ENCODE assay signal across 8 cellular contexts in the genomic region with DNA sequence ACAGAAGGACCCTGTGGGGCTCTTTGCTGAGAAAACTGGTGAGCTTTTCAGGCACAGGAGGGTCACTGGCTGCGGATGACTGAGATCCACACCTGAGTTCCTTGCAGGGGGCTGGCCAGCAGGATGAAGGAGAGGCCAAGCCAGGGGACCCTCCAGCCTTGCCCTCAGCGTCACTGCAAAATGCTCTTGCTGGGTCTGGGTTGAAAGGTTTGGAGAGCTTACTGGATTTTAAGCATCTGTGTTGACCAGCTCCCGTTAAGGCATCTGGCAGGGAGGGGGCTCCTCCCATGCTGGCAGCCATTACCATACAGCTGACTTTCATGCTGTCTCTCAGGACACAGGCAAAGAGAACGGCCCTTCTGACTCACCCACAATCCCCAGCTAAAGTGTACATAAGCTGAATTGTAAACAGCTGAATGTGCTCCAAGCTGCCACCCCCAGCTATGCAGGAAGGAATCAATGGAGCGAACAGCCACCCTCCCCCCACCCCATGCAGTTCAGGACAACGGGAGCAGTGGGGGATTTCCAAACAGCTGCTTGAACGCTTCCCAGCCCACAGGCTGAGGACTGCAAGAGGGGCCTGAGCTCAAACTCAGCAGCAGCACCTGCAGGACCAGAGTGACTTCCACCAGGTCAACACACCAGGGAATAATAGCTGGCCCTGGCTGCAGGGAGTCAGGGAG. TPM values are rescaled to one million over a fixed set of nuclear protein-coding genes. Genes with fewer than 3 reads are reported as not detected.
DNase-seq lines count a peak whose midpoint lies in the region; ATAC-seq and TF ChIP-seq lines count a peak whose summit lies in the region.

No MANE protein-coding gene starts in this region.

- peaks cover 64% of the 10 kb centered on the region for H3K36me3 ChIP-seq in PC-3 (ENCODE audit: low read depth, low read length)
- peaks cover 0 to 3% of the 10 kb centered on the region in 2 donors for H3K36me3 ChIP-seq in mucosa of rectum (ENCODE audit: control insufficient read depth in 2 of 2, insufficient read depth in 2 of 2, low read length in 2 of 2)
- no peaks in the 10 kb centered on the region for H3K36me3 ChIP-seq in MM.1S (replicated peaks; ENCODE audit: insufficient read depth, low read length)

- no TSS peak for BruUV-seq in PC-3 (replicated peaks; lab: Mats Ljungman, UMichigan)

- POLR2A ChIA-PET in PC-3 (lab: Charles Lee; ENCODE audit: unreplicated experiment) = interaction anchor here (0.6 to 0.7 kb wide), 4 partner anchors 21 to 87 kb away, joined by 3 to 9 read pairs (median 4); no protein-coding TSS in a partner anchor

- H3K9me3 Mint-ChIP-seq in stimulated activated memory B cell treated with anti-CD40 and anti-IgM and Interleukin-4, amounts not matched to agents 10 μg/mL and 1 μg/mL and 100 μg/mL, for 72 hours = no peaks in the 10 kb centered on the region
- H3K9me3 Mint-ChIP-seq in T-helper 2 cell treated with Interferon-gamma antibody and Interleukin-4, amounts not matched to agents 5 μg/mL and 100 μg/mL, for 36 hours = no peaks in the 10 kb centered on the region

- H3K9me3 ChIP-seq in PC-3 (ENCODE audit: low read length) (no peaks in the 10 kb centered on the region), mucosa of rectum (ENCODE audit: control insufficient read depth in 2 of 2, low read length in 2 of 2) (no peaks in the 10 kb centered on the region), MM.1S (replicated peaks; ENCODE audit: insufficient read depth, low read length) (no peaks in the 10 kb centered on the region)

- H3K27me3 Mint-ChIP-seq in stimulated activated memory B cell treated with anti-CD40 and anti-IgM and Interleukin-4, amounts not matched to agents 10 μg/mL and 1 μg/mL and 100 μg/mL, for 72 hours = no peaks in the 10 kb centered on the region
- no peaks in the 10 kb centered on the region for H3K27me3 Mint-ChIP-seq in T-helper 2 cell treated with Interferon-gamma antibody and Interleukin-4, amounts not matched to agents 5 μg/mL and 100 μg/mL, for 36 hours (ENCODE audit: low read depth)

- ATAC-seq in PC-3 = peak; percentile 69
- ATAC-seq in stimulated activated memory B cell treated with anti-CD40 and anti-IgM and Interleukin-4, amounts not matched to agents 10 μg/mL and 1 μg/mL and 100 μg/mL, for 72 hours = no peak

- no peak overlapping the region for H2AFZ ChIP-seq in PC-3 (ENCODE audit: low read length)
- no peak overlapping the region for H2AFZ ChIP-seq in MM.1S (ENCODE audit: low read length)

- TF ChIP-seq CTCF in PC-3 (conservative IDR thresholded peaks at IDR 0.05; ENCODE audit: low read depth, low read length) (no peak), epithelial cell of proximal tubule (conservative IDR thresholded peaks at IDR 0.05; ENCODE audit: low read depth, low read length) (peak; percentile 33), MM.1S (IDR thresholded peaks at IDR 0.05; ENCODE audit: low read length) (no peak)

- H3K9me2 ChIP-seq in PC-3 (replicated peaks; ENCODE audit: low read length) (no peaks in the 10 kb centered on the region), MM.1S (replicated peaks; ENCODE audit: insufficient read depth, low read length) (no peaks in the 10 kb centered on the region)

- H3K9ac ChIP-seq in PC-3 (ENCODE audit: low read length) (peak overlapping the region; percentile 42), mucosa of rectum (ENCODE audit: low read depth in 1 of 2, low read length in 2 of 2) (peak overlapping the region in 1 of 2 donors; percentile 44), MM.1S (ENCODE audit: low read length) (no peak overlapping the region)

- no peak overlapping the region for H3K27ac Mint-ChIP-seq in stimulated activated memory B cell treated with anti-CD40 and anti-IgM and Interleukin-4, amounts not matched to agents 10 μg/mL and 1 μg/mL and 100 μg/mL, for 72 hours
- no peak overlapping the region for H3K27ac Mint-ChIP-seq in T-helper 2 cell treated with Interferon-gamma antibody and Interleukin-4, amounts not matched to agents 5 μg/mL and 100 μg/mL, for 36 hours

- H3K4me2 ChIP-seq in PC-3 (ENCODE audit: low read length) (peak overlapping the region; percentile 71), MM.1S (ENCODE audit: low read depth, low read length) (no peak overlapping the region)

- H4K20me1 ChIP-seq in PC-3 (ENCODE audit: low read length) (peaks cover 71% of the 10 kb centered on the region), MM.1S (ENCODE audit: insufficient read depth, low read length) (0 out of 2 replicates have a peak, but pooled peaks cover 6% of the 10 kb centered on the region)

- peaks cover 85% of the 10 kb centered on the region for H3K4me1 ChIP-seq in PC-3 (ENCODE audit: insufficient read depth, low read length)
- H3K4me1 ChIP-seq in mucosa of rectum (ENCODE audit: control insufficient read depth in 2 of 2, insufficient read depth in 2 of 2, low read length in 2 of 2) = peaks cover 52 to 62% of the 10 kb centered on the region in 2 donors
- peaks cover 15% of the 10 kb centered on the region for H3K4me1 ChIP-seq in MM.1S (ENCODE audit: low read length)

- no peaks in the 10 kb centered on the region for H3F3A ChIP-seq in PC-3 (ENCODE audit: low read length, unreplicated experiment)
- no peaks in the 10 kb centered on the region for H3F3A ChIP-seq in MM.1S (ENCODE audit: insufficient read depth, low read length)

- CTCF ChIA-PET in PC-3 (lab: Charles Lee) = interaction anchor here (0.9 kb wide), 1 partner anchor 47 kb away, joined by 3 read pairs; no protein-coding TSS in a partner anchor

- H3K79me2 ChIP-seq in PC-3 (ENCODE audit: low read length) = peaks cover 100% of the 10 kb centered on the region
- H3K79me2 ChIP-seq in MM.1S (ENCODE audit: low read length) = peaks cover 61% of the 10 kb centered on the region

- peaks cover 39% of the 10 kb centered on the region for H3K4me1 Mint-ChIP-seq in stimulated activated memory B cell treated with anti-CD40 and anti-IgM and Interleukin-4, amounts not matched to agents 10 μg/mL and 1 μg/mL and 100 μg/mL, for 72 hours
- peaks cover 33% of the 10 kb centered on the region for H3K4me1 Mint-ChIP-seq in T-helper 2 cell treated with Interferon-gamma antibody and Interleukin-4, amounts not matched to agents 5 μg/mL and 100 μg/mL, for 36 hours (ENCODE audit: low read depth)

- DNase-seq in HT-29 (ENCODE audit: low spot score) = peak; percentile 84
- DNase-seq in PC-3 = peak; percentile 96
- peak; percentile 93 for DNase-seq in epithelial cell of proximal tubule (ENCODE audit: low read depth)
- no peak for DNase-seq in MM.1S
- no peak for DNase-seq in stimulated activated CD4-positive, alpha-beta T cell treated with anti-CD3 and anti-CD28 coated beads, Interleukin-15, amount 100 ng/mL, for 24 hours
- no peak for DNase-seq in T-helper 2 cell treated with Interferon-gamma antibody and Interleukin-4, amounts not matched to agents 5 μg/mL and 100 μg/mL, for 36 hours (ENCODE audit: low spot score)

- intact Hi-C loops in PC-3 (cut with micrococcal nuclease) = no loop called here

- H3K4me3 ChIP-seq in PC-3 (ENCODE audit: low read length) (peak overlapping the region; percentile 36), epithelial cell of proximal tubule (ENCODE audit: low read depth, low read length) (peak overlapping the region; percentile 38), mucosa of rectum (ENCODE audit: low read length in 2 of 2) (peak overlapping the region in 1 of 2 donors; percentile 19), MM.1S (ENCODE audit: low read length) (no peak overlapping the region)

- no peak overlapping the region for H3K4me3 Mint-ChIP-seq in stimulated activated memory B cell treated with anti-CD40 and anti-IgM and Interleukin-4, amounts not matched to agents 10 μg/mL and 1 μg/mL and 100 μg/mL, for 72 hours
- H3K4me3 Mint-ChIP-seq in T-helper 2 cell treated with Interferon-gamma antibody and Interleukin-4, amounts not matched to agents 5 μg/mL and 100 μg/mL, for 36 hours = no peak overlapping the region

- H3K36me3 Mint-ChIP-seq in stimulated activated memory B cell treated with anti-CD40 and anti-IgM and Interleukin-4, amounts not matched to agents 10 μg/mL and 1 μg/mL and 100 μg/mL, for 72 hours = peaks cover 13% of the 10 kb centered on the region
- H3K36me3 Mint-ChIP-seq in T-helper 2 cell treated with Interferon-gamma antibody and Interleukin-4, amounts not matched to agents 5 μg/mL and 100 μg/mL, for 36 hours (ENCODE audit: low read depth) = peaks cover 29% of the 10 kb centered on the region

- no peaks in the 10 kb centered on the region for H3K27me3 ChIP-seq in PC-3 (ENCODE audit: low read length)
- no peaks in the 10 kb centered on the region for H3K27me3 ChIP-seq in mucosa of rectum (ENCODE audit: control insufficient read depth in 2 of 2, insufficient read depth in 2 of 2, low read length in 2 of 2)
- H3K27me3 ChIP-seq in MM.1S (replicated peaks; ENCODE audit: insufficient read depth, low read length) = no peaks in the 10 kb centered on the region

- H3K27ac ChIP-seq in PC-3 (ENCODE audit: low read length) (peak overlapping the region; percentile 71), mucosa of rectum (ENCODE audit: low read depth in 2 of 2, low read length in 2 of 2) (peak overlapping the region; percentile 52 to 55), MM.1S (ENCODE audit: low read length) (no peak overlapping the region)

RNA-seq across cellular contexts. Expression of a gene that starts 21.3 kb away (rescaled TPM):
- 0.10 and 1.0 TPM in 2 replicates for total RNA-seq in HT-29 (2014; rRNA removed; shearing (Covaris generic))
- total RNA-seq in PC-3 (2014; rRNA removed) = 0.58 TPM in 1 of 2 replicates, not detected in the other
- total RNA-seq in epithelial cell of proximal tubule = not detected in 2 replicates

Comparison
In these comparisons a context has a peak if more than half of its experiments do, and no peak if none do; other contexts are left out.
1. DNase-seq: peak in HT-29 (single experiment), PC-3 (single experiment) and epithelial cell of proximal tubule (single experiment); none in MM.1S (single experiment), stimulated activated CD4-positive, alpha-beta T cell treated with anti-CD3 and anti-CD28 coated beads, Interleukin-15, amount 100 ng/mL, for 24 hours (single experiment) and T-helper 2 cell treated with Interferon-gamma antibody and Interleukin-4, amounts not matched to agents 5 μg/mL and 100 μg/mL, for 36 hours (single experiment).